ENCODE assay signal across 6 cellular contexts in the genomic region with DNA sequence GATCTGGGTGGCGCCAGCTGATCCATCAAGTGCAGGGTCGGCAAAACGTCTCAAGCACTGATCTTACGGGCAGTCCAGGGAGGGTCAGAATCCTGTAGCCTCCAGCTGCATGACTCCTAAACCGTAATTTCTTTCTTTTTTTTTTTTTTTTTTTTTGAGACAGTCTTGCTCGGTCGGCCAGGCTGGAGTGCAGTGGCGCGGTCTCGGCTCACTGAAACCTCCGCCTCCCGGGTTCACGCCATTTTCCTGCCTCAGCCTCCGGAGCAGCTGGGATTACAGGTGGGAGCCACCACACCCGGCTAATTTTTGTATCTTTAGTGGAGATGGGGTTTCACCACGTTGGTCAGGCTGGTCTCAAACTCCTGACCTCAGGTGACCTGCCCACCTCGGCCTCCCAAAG. TPM values are rescaled to one million over a fixed set of nuclear protein-coding genes. Genes with fewer than 3 reads are reported as not detected.
"Had no signal": no experiment of that assay in that cellular context is flagged by ENCODE, and none has a peak within 500 bp of the region (broad histone marks: within the 10 kb centered on the region; RNA-seq: fewer than 3 reads in every experiment).

No MANE protein-coding gene starts in this region.

RNA-seq across cellular contexts. Expression of a gene that starts 5.1 kb away (rescaled TPM):
- total RNA-seq: GM23338, H1, H9, HT-29, IMR-90, K562 had no signal
